ENCODE assay signal across 13 cellular contexts in the genomic region with DNA sequence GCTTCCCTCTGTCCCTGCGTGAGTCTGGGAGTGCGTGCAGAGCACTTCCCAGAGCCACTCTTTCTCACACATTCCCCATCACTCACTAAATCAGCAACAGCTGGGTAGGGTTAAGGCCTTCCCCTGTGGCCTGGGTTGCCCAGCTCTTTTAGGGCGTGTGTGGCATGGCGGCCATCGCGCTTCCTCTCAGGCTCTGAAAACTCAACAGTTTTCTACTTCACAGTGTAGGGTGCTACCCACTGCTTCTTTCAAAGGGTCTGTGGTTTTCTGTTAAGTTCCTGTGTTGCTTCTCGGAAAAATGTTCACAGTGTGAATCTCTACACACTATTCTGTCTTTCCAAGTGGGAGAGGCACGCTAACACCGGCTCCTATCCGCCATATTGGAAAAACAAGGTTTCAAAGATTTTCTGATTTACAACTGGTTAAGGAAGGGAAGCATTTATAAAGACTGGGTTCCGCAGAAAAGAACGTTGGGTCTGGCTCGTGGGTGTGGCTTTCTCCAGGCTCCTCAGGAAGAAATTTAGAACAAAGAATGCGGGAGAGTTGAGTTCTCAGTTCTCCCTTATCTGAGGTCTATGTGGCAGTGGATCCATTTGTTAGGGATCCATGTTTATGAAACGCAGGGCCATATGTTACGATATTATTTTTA. TPM values are rescaled to one million over a fixed set of nuclear protein-coding genes. Genes with fewer than 3 reads are reported as not detected.
DNase-seq lines count a peak whose midpoint lies in the region; ATAC-seq and TF ChIP-seq lines count a peak whose summit lies in the region.
"Had no signal": no experiment of that assay in that cellular context is flagged by ENCODE, and none has a peak within 500 bp of the region (broad histone marks: within the 10 kb centered on the region; RNA-seq: fewer than 3 reads in every experiment).

No MANE protein-coding gene starts in this region.

- TF ChIP-seq CTCF in endothelial cell (IDR thresholded peaks at IDR 0.05; ENCODE audit: unreplicated experiment) = no peak

- H3K9me3 Mint-ChIP-seq in activated naive CD4-positive, alpha-beta T cell treated with anti-CD3 and anti-CD28 coated beads for 36 hours = peaks cover 3% of the 10 kb centered on the region
- peaks cover 4% of the 10 kb centered on the region for H3K9me3 Mint-ChIP-seq in activated CD8-positive, alpha-beta memory T cell treated with anti-CD3 and anti-CD28 coated beads, Interleukin-2, amount 10 ng/mL, durations not matched to agents 7 days and 5 days (ENCODE audit: low read depth)
- H3K9me3 Mint-ChIP-seq in immature natural killer cell (peaks cover 8 to 18% (median 13%) of the 10 kb centered on the region in 6 donors), endothelial cell (ENCODE audit: unreplicated experiment) (no peaks in the 10 kb centered on the region)
- H3K9me3 Mint-ChIP-seq in stimulated activated naive CD8-positive, alpha-beta T cell treated with anti-CD3 and anti-CD28 coated beads, Interleukin-15, amount 100 ng/mL, for 72 hours = peaks cover 5 to 8% of the 10 kb centered on the region in 2 donors

- peak overlapping the region; percentile 60 for H3K27ac Mint-ChIP-seq in activated naive CD4-positive, alpha-beta T cell treated with anti-CD3 and anti-CD28 coated beads for 36 hours
- peak overlapping the region; percentile 84 for H3K27ac Mint-ChIP-seq in activated CD8-positive, alpha-beta memory T cell treated with anti-CD3 and anti-CD28 coated beads, Interleukin-2, amount 10 ng/mL, durations not matched to agents 7 days and 5 days
- peak overlapping the region; percentile 81 to 97 (median 93) for H3K27ac Mint-ChIP-seq in immature natural killer cell
- H3K27ac Mint-ChIP-seq in stimulated activated naive CD8-positive, alpha-beta T cell treated with anti-CD3 and anti-CD28 coated beads, Interleukin-15, amount 100 ng/mL, for 72 hours = peak overlapping the region; percentile 94 to 98
- H3K27ac Mint-ChIP-seq in endothelial cell (ENCODE audit: unreplicated experiment) = no peak overlapping the region

- CTCF ChIA-PET in activated naive CD4-positive, alpha-beta T cell treated with anti-CD3 and anti-CD28 coated beads for 36 hours (lab: Charles Lee) = no interaction called here
- CTCF ChIA-PET in activated CD8-positive, alpha-beta memory T cell treated with anti-CD3 and anti-CD28 coated beads, Interleukin-2, amount 10 ng/mL, durations not matched to agents 7 days and 5 days (lab: Charles Lee) = no interaction called here

- peaks cover 2% of the 10 kb centered on the region for H3K36me3 Mint-ChIP-seq in activated naive CD4-positive, alpha-beta T cell treated with anti-CD3 and anti-CD28 coated beads for 36 hours (ENCODE audit: low read depth)
- peaks cover 10% of the 10 kb centered on the region for H3K36me3 Mint-ChIP-seq in activated CD8-positive, alpha-beta memory T cell treated with anti-CD3 and anti-CD28 coated beads, Interleukin-2, amount 10 ng/mL, durations not matched to agents 7 days and 5 days
- peaks cover 6 to 10% (median 7%) of the 10 kb centered on the region in 3 donors for H3K36me3 Mint-ChIP-seq in immature natural killer cell
- no peaks in the 10 kb centered on the region for H3K36me3 Mint-ChIP-seq in endothelial cell (ENCODE audit: low read depth, unreplicated experiment)

- H3K4me3 Mint-ChIP-seq in activated naive CD4-positive, alpha-beta T cell treated with anti-CD3 and anti-CD28 coated beads for 36 hours = no peak overlapping the region
- H3K4me3 Mint-ChIP-seq in activated CD8-positive, alpha-beta memory T cell treated with anti-CD3 and anti-CD28 coated beads, Interleukin-2, amount 10 ng/mL, durations not matched to agents 7 days and 5 days = no peak overlapping the region
- peak overlapping the region; percentile 72 to 84 (median 81) for H3K4me3 Mint-ChIP-seq in immature natural killer cell
- peak overlapping the region; percentile 74 to 80 for H3K4me3 Mint-ChIP-seq in stimulated activated naive CD8-positive, alpha-beta T cell treated with anti-CD3 and anti-CD28 coated beads, Interleukin-15, amount 100 ng/mL, for 72 hours
- no peak overlapping the region for H3K4me3 Mint-ChIP-seq in endothelial cell (ENCODE audit: unreplicated experiment)

- H3K27me3 Mint-ChIP-seq in activated naive CD4-positive, alpha-beta T cell treated with anti-CD3 and anti-CD28 coated beads for 36 hours (ENCODE audit: low read depth) = no peaks in the 10 kb centered on the region
- no peaks in the 10 kb centered on the region for H3K27me3 Mint-ChIP-seq in activated CD8-positive, alpha-beta memory T cell treated with anti-CD3 and anti-CD28 coated beads, Interleukin-2, amount 10 ng/mL, durations not matched to agents 7 days and 5 days
- H3K27me3 Mint-ChIP-seq in immature natural killer cell (ENCODE audit: low read depth in 3 of 3) = peaks cover 3 to 6% (median 5%) of the 10 kb centered on the region in 3 donors
- H3K27me3 Mint-ChIP-seq in stimulated activated naive CD8-positive, alpha-beta T cell treated with anti-CD3 and anti-CD28 coated beads, Interleukin-15, amount 100 ng/mL, for 72 hours = no peaks in the 10 kb centered on the region
- no peaks in the 10 kb centered on the region for H3K27me3 Mint-ChIP-seq in endothelial cell (ENCODE audit: unreplicated experiment)

- H3K4me1 Mint-ChIP-seq in activated naive CD4-positive, alpha-beta T cell treated with anti-CD3 and anti-CD28 coated beads for 36 hours (ENCODE audit: low read depth) = peaks cover 9% of the 10 kb centered on the region
- H3K4me1 Mint-ChIP-seq in activated CD8-positive, alpha-beta memory T cell treated with anti-CD3 and anti-CD28 coated beads, Interleukin-2, amount 10 ng/mL, durations not matched to agents 7 days and 5 days = peaks cover 23% of the 10 kb centered on the region
- peaks cover 35 to 43% of the 10 kb centered on the region in 2 donors for H3K4me1 Mint-ChIP-seq in immature natural killer cell
- H3K4me1 Mint-ChIP-seq in stimulated activated naive CD8-positive, alpha-beta T cell treated with anti-CD3 and anti-CD28 coated beads, Interleukin-15, amount 100 ng/mL, for 72 hours = peaks cover 22% of the 10 kb centered on the region
- peaks cover 4% of the 10 kb centered on the region for H3K4me1 Mint-ChIP-seq in endothelial cell (ENCODE audit: unreplicated experiment)

- ATAC-seq in activated CD8-positive, alpha-beta memory T cell treated with anti-CD3 and anti-CD28 coated beads, Interleukin-2, amount 10 ng/mL, durations not matched to agents 7 days and 5 days = peak; percentile 66
- ATAC-seq in stimulated activated naive CD8-positive, alpha-beta T cell treated with anti-CD3 and anti-CD28 coated beads, Interleukin-15, amount 100 ng/mL, for 72 hours = peak; percentile 86
- ATAC-seq: left ventricle myocardium superior had no signal

- no peak for DNase-seq in activated naive CD4-positive, alpha-beta T cell treated with anti-CD3 and anti-CD28 coated beads for 36 hours
- DNase-seq in activated naive CD4-positive, alpha-beta T cell treated with Interleukin-2 at 50 U/mL for 16 hours = no peak
- DNase-seq in activated CD8-positive, alpha-beta memory T cell treated with anti-CD3 and anti-CD28 coated beads, Interleukin-2, amount 10 ng/mL, durations not matched to agents 7 days and 5 days = peak; percentile 47
- DNase-seq in immature natural killer cell (peak; percentile 73 to 79 (median 75)), germinal center (ENCODE audit: low spot score) (no peak), endothelial cell (ENCODE audit: low spot score) (no peak)
- peak; percentile 12 to 31 for DNase-seq in stimulated activated naive CD8-positive, alpha-beta T cell treated with anti-CD3 and anti-CD28 coated beads, Interleukin-15, amount 100 ng/mL, for 72 hours
- no peak for DNase-seq in stimulated activated CD4-positive, alpha-beta T cell treated with anti-CD3 and anti-CD28 coated beads, Interleukin-4, amount 100 ng/mL, for 1 hour
- DNase-seq: foreskin melanocyte, left ventricle myocardium superior, NCI-H1105, Peyer's patch, stomach had no signal

- intact Hi-C loops in activated naive CD4-positive, alpha-beta T cell treated with anti-CD3 and anti-CD28 coated beads for 36 hours (cut with micrococcal nuclease) = no loop called here

RNA-seq across cellular contexts. Expression of gene AEBP2, which starts 34.9 kb away (rescaled TPM):
- 10 to 100 TPM; 32.4 to 35.2 TPM for total RNA-seq in activated naive CD4-positive, alpha-beta T cell treated with anti-CD3 and anti-CD28 coated beads for 36 hours
- total RNA-seq in activated CD8-positive, alpha-beta memory T cell treated with anti-CD3 and anti-CD28 coated beads, Interleukin-2, amount 10 ng/mL, durations not matched to agents 7 days and 5 days = 10 to 100 TPM; 59.6 to 76.1 TPM
- 10 to 100 TPM in 2 of 3 donors, 1 to 10 TPM in 1; 5.4 to 14.9 (median 11.8) TPM for polyA plus RNA-seq in immature natural killer cell
- total RNA-seq in endothelial cell (ENCODE audit: unreplicated experiment) = 37.6 TPM

Comparison
In these comparisons a context has a peak if more than half of its experiments do, and no peak if none do; other contexts are left out.
1. DNase-seq: peak in activated CD8-positive, alpha-beta memory T cell treated with anti-CD3 and anti-CD28 coated beads, Interleukin-2, amount 10 ng/mL, durations not matched to agents 7 days and 5 days (single experiment), immature natural killer cell (3 of 3) and stimulated activated naive CD8-positive, alpha-beta T cell treated with anti-CD3 and anti-CD28 coated beads, Interleukin-15, amount 100 ng/mL, for 72 hours (2 of 2); none in activated naive CD4-positive, alpha-beta T cell treated with anti-CD3 and anti-CD28 coated beads for 36 hours (single experiment), activated naive CD4-positive, alpha-beta T cell treated with Interleukin-2 at 50 U/mL for 16 hours (single experiment), germinal center (single experiment), stimulated activated CD4-positive, alpha-beta T cell treated with anti-CD3 and anti-CD28 coated beads, Interleukin-4, amount 100 ng/mL, for 1 hour (single experiment) and endothelial cell (single experiment).
2. H3K4me3 Mint-ChIP-seq: peak in immature natural killer cell (5 of 5) and stimulated activated naive CD8-positive, alpha-beta T cell treated with anti-CD3 and anti-CD28 coated beads, Interleukin-15, amount 100 ng/mL, for 72 hours (2 of 2); none in activated naive CD4-positive, alpha-beta T cell treated with anti-CD3 and anti-CD28 coated beads for 36 hours (single experiment), activated CD8-positive, alpha-beta memory T cell treated with anti-CD3 and anti-CD28 coated beads, Interleukin-2, amount 10 ng/mL, durations not matched to agents 7 days and 5 days (single experiment) and endothelial cell (single experiment).